In genomic region chr6:127737009-127737486, GRCh38 we compare ENCODE assay signal across 8 cellular contexts.
A peak's percentile ranks its signal among the peaks of the same experiment; 100 is the strongest.
DNase-seq lines count a peak whose midpoint lies in the region; ATAC-seq, FAIRE-seq and TF ChIP-seq lines count a peak whose summit lies in the region.

No MANE protein-coding gene starts in this region.

- no peak overlapping the region for H3K9ac ChIP-seq in neural progenitor cell

- H4K20me1 ChIP-seq in neural progenitor cell (ENCODE audit: low read depth) = no peaks in the 10 kb centered on the region

- H2AFZ ChIP-seq in neural progenitor cell (replicated peaks) = no peak overlapping the region

- peaks cover 49% of the 10 kb centered on the region for H3K36me3 Mint-ChIP-seq in activated CD8-positive, alpha-beta T cell treated with anti-CD3 and anti-CD28 coated beads, Interleukin-2, amount 10 ng/mL, durations not matched to agents 7 days and 5 days (ENCODE audit: low read depth)
- no peaks in the 10 kb centered on the region for H3K36me3 Mint-ChIP-seq in neural progenitor cell

- TF ChIP-seq CTCF in fibroblast of mammary gland (conservative IDR thresholded peaks at IDR 0.05; ENCODE audit: control insufficient read depth, insufficient read depth, low read depth, low read length) (peak; percentile 70), neural progenitor cell (IDR thresholded peaks at IDR 0.05) (peak; percentile 77), suprapubic skin (IDR thresholded peaks at IDR 0.05) (peak in 1 of 2 donors; percentile 51)

- TF ChIP-seq POLR2A in suprapubic skin (IDR thresholded peaks at IDR 0.05) = no peak

- H3K9me3 ChIP-seq in neural progenitor cell (ENCODE audit: low read depth) (no peaks in the 10 kb centered on the region), suprapubic skin (no peaks in the 10 kb centered on the region)

- no peaks in the 10 kb centered on the region for H3K9me3 Mint-ChIP-seq in activated CD8-positive, alpha-beta T cell treated with anti-CD3 and anti-CD28 coated beads, Interleukin-2, amount 10 ng/mL, durations not matched to agents 7 days and 5 days (ENCODE audit: insufficient read depth)
- no peaks in the 10 kb centered on the region for H3K9me3 Mint-ChIP-seq in neural progenitor cell

- H3K4me1 ChIP-seq in neural progenitor cell (no peaks in the 10 kb centered on the region), suprapubic skin (no peaks in the 10 kb centered on the region)

- peak; percentile 96 for ATAC-seq in GM21447 (IDR thresholded peaks at IDR 0.05; ENCODE audit: unreplicated experiment)
- peak; percentile 92 for ATAC-seq in activated CD8-positive, alpha-beta T cell treated with anti-CD3 and anti-CD28 coated beads, Interleukin-2, amount 10 ng/mL, durations not matched to agents 7 days and 5 days

- H3K4me3 Mint-ChIP-seq in activated CD8-positive, alpha-beta T cell treated with anti-CD3 and anti-CD28 coated beads, Interleukin-2, amount 10 ng/mL, durations not matched to agents 7 days and 5 days = no peak overlapping the region
- H3K4me3 Mint-ChIP-seq in neural progenitor cell = no peak overlapping the region

- H3K27ac Mint-ChIP-seq in activated CD8-positive, alpha-beta T cell treated with anti-CD3 and anti-CD28 coated beads, Interleukin-2, amount 10 ng/mL, durations not matched to agents 7 days and 5 days = no peak overlapping the region
- H3K27ac Mint-ChIP-seq in neural progenitor cell = no peak overlapping the region

- H3K4me2 ChIP-seq in neural progenitor cell = no peak overlapping the region

- H3K4me1 Mint-ChIP-seq in activated CD8-positive, alpha-beta T cell treated with anti-CD3 and anti-CD28 coated beads, Interleukin-2, amount 10 ng/mL, durations not matched to agents 7 days and 5 days (ENCODE audit: low read depth) = peaks cover 26% of the 10 kb centered on the region
- no peaks in the 10 kb centered on the region for H3K4me1 Mint-ChIP-seq in neural progenitor cell

- FAIRE-seq in G401.6 (lab: Jason Lieb, UNC) = peak; percentile 88

- no peak for TF ChIP-seq EP300 in suprapubic skin (IDR thresholded peaks at IDR 0.05)

- H3K27ac ChIP-seq in neural progenitor cell (no peak overlapping the region), suprapubic skin (no peak overlapping the region)

- H3K4me3 ChIP-seq in fibroblast of mammary gland (ENCODE audit: control insufficient read depth, low read depth, low read length) (no peak overlapping the region), neural progenitor cell (no peak overlapping the region), suprapubic skin (no peak overlapping the region)

- POLR2A ChIA-PET in activated CD8-positive, alpha-beta T cell treated with anti-CD3 and anti-CD28 coated beads, Interleukin-2, amount 10 ng/mL, durations not matched to agents 7 days and 5 days (lab: Charles Lee) = interaction anchor here (0.6 kb wide), 1 partner anchor 867 kb away, joined by 3 read pairs; no protein-coding TSS in a partner anchor

- CTCF ChIA-PET in activated CD8-positive, alpha-beta T cell treated with anti-CD3 and anti-CD28 coated beads, Interleukin-2, amount 10 ng/mL, durations not matched to agents 7 days and 5 days (lab: Charles Lee) = interaction anchor here (0.6 to 3.4 kb wide), 22 partner anchors 9 to 946 kb away, joined by 3 to 21 read pairs (median 3); partner anchors contain the start of gene THEMIS

- H3K27me3 Mint-ChIP-seq in activated CD8-positive, alpha-beta T cell treated with anti-CD3 and anti-CD28 coated beads, Interleukin-2, amount 10 ng/mL, durations not matched to agents 7 days and 5 days (ENCODE audit: low read depth) = no peaks in the 10 kb centered on the region
- no peaks in the 10 kb centered on the region for H3K27me3 Mint-ChIP-seq in neural progenitor cell (ENCODE audit: insufficient read depth, low read depth)

- H3F3A ChIP-seq in neural progenitor cell (ENCODE audit: low read depth) = no peaks in the 10 kb centered on the region

- no peaks in the 10 kb centered on the region for H3K79me2 ChIP-seq in neural progenitor cell (ENCODE audit: low read depth)

- no peaks in the 10 kb centered on the region for H3K27me3 ChIP-seq in neural progenitor cell
- H3K27me3 ChIP-seq in suprapubic skin = no peaks in the 10 kb centered on the region

- DNase-seq in HK-2 (ENCODE audit: unreplicated experiment) (peak; percentile 11), NCI-H524 treated with DMSO at 0.1 percent for 48 hours (lab: John Stamatoyannopoulos, UW) (peak; percentile 98), fibroblast of mammary gland (ENCODE audit: low read depth) (peak; percentile 74), neural progenitor cell (ENCODE audit: low spot score) (peak; percentile 70), suprapubic skin (ENCODE audit: low spot score in 2 of 2) (no peak)
- DNase-seq in activated CD8-positive, alpha-beta T cell treated with anti-CD3 and anti-CD28 coated beads, Interleukin-2, amount 10 ng/mL, durations not matched to agents 7 days and 5 days = peak; percentile 59

- H3K36me3 ChIP-seq in neural progenitor cell (no peaks in the 10 kb centered on the region), suprapubic skin (no peaks in the 10 kb centered on the region)

Comparison
In these comparisons a context has a peak if more than half of its experiments do, and no peak if none do; other contexts are left out.
1. DNase-seq: peak in HK-2 (single experiment), NCI-H524 treated with DMSO at 0.1 percent for 48 hours (single experiment), activated CD8-positive, alpha-beta T cell treated with anti-CD3 and anti-CD28 coated beads, Interleukin-2, amount 10 ng/mL, durations not matched to agents 7 days and 5 days (single experiment), fibroblast of mammary gland (single experiment) and neural progenitor cell (single experiment); none in suprapubic skin (0 of 2).